In genomic region chrX:76453737-76454406, GRCh38 we compare ENCODE assay signal across 13 cellular contexts.
"Had no signal": no experiment of that assay in that cellular context is flagged by ENCODE, and none has a peak within 500 bp of the region (broad histone marks: within the 10 kb centered on the region; RNA-seq: fewer than 3 reads in every experiment).

No MANE protein-coding gene starts in this region.

- DNase-seq: activated CD4-positive, CD25-positive, alpha-beta regulatory T cell; activated CD8-positive, alpha-beta memory T cell treated with anti-CD3 and anti-CD28 coated beads, Interleukin-2, amount 50 U/mL, for 4 hours; ovary; stimulated activated CD4-positive, alpha-beta T cell treated with anti-CD3 and anti-CD28 coated beads, Interleukin-2, amount 100 ng/mL, for 48 hours; SW 1271 had no signal

- H3K27ac Mint-ChIP-seq: activated CD4-positive, alpha-beta T cell treated with anti-CD3 and anti-CD28 coated beads, Interleukin-2, amount 10 ng/mL, durations not matched to agents 24 days and 14 days; activated CD8-positive, alpha-beta T cell treated with anti-CD3 and anti-CD28 coated beads, Interleukin-2, amount 10 ng/mL, durations not matched to agents 7 days and 5 days; activated T-cell treated with anti-CD3 and anti-CD28 coated beads, Interleukin-2, amount 50 U/mL, for 72 hours; mesothelial cell of epicardium; stimulated activated memory B cell treated with anti-CD40 and anti-IgM and Interleukin-4, amounts not matched to agents 10 μg/mL and 1 μg/mL and 100 μg/mL, for 72 hours; T-helper 2 cell treated with Interferon-gamma antibody and Interleukin-4, amounts not matched to agents 5 μg/mL and 100 μg/mL, for 36 hours had no signal

- H3K36me3 Mint-ChIP-seq: mesothelial cell of epicardium; stimulated activated memory B cell treated with anti-CD40 and anti-IgM and Interleukin-4, amounts not matched to agents 10 μg/mL and 1 μg/mL and 100 μg/mL, for 72 hours had no signal

- H3K27ac ChIP-seq: breast epithelium, gastroesophageal sphincter, ovary had no signal

- H3K36me3 ChIP-seq: breast epithelium, gastroesophageal sphincter, ovary had no signal

- H3K4me3 ChIP-seq: breast epithelium, gastroesophageal sphincter, ovary had no signal

- H3K4me1 Mint-ChIP-seq: activated CD4-positive, alpha-beta T cell treated with anti-CD3 and anti-CD28 coated beads, Interleukin-2, amount 10 ng/mL, durations not matched to agents 24 days and 14 days; mesothelial cell of epicardium; stimulated activated memory B cell treated with anti-CD40 and anti-IgM and Interleukin-4, amounts not matched to agents 10 μg/mL and 1 μg/mL and 100 μg/mL, for 72 hours had no signal

- H3K9me3 Mint-ChIP-seq: activated CD4-positive, alpha-beta T cell treated with anti-CD3 and anti-CD28 coated beads, Interleukin-2, amount 10 ng/mL, durations not matched to agents 24 days and 14 days; activated T-cell treated with anti-CD3 and anti-CD28 coated beads, Interleukin-2, amount 50 U/mL, for 72 hours; stimulated activated memory B cell treated with anti-CD40 and anti-IgM and Interleukin-4, amounts not matched to agents 10 μg/mL and 1 μg/mL and 100 μg/mL, for 72 hours; T-helper 2 cell treated with Interferon-gamma antibody and Interleukin-4, amounts not matched to agents 5 μg/mL and 100 μg/mL, for 36 hours had no signal

- H3K4me3 Mint-ChIP-seq: activated CD4-positive, alpha-beta T cell treated with anti-CD3 and anti-CD28 coated beads, Interleukin-2, amount 10 ng/mL, durations not matched to agents 24 days and 14 days; activated CD8-positive, alpha-beta T cell treated with anti-CD3 and anti-CD28 coated beads, Interleukin-2, amount 10 ng/mL, durations not matched to agents 7 days and 5 days; activated T-cell treated with anti-CD3 and anti-CD28 coated beads, Interleukin-2, amount 50 U/mL, for 72 hours; mesothelial cell of epicardium; stimulated activated memory B cell treated with anti-CD40 and anti-IgM and Interleukin-4, amounts not matched to agents 10 μg/mL and 1 μg/mL and 100 μg/mL, for 72 hours; T-helper 2 cell treated with Interferon-gamma antibody and Interleukin-4, amounts not matched to agents 5 μg/mL and 100 μg/mL, for 36 hours had no signal

- H3K27me3 Mint-ChIP-seq: activated CD4-positive, alpha-beta T cell treated with anti-CD3 and anti-CD28 coated beads, Interleukin-2, amount 10 ng/mL, durations not matched to agents 24 days and 14 days; stimulated activated memory B cell treated with anti-CD40 and anti-IgM and Interleukin-4, amounts not matched to agents 10 μg/mL and 1 μg/mL and 100 μg/mL, for 72 hours had no signal

- H3K4me1 ChIP-seq: breast epithelium, gastroesophageal sphincter had no signal

- H3K27me3 ChIP-seq: gastroesophageal sphincter, ovary had no signal

- H3K9me3 ChIP-seq: breast epithelium, gastroesophageal sphincter, ovary had no signal
